Comparison of ENCODE assay signal across 2 cellular contexts in the genomic region with DNA sequence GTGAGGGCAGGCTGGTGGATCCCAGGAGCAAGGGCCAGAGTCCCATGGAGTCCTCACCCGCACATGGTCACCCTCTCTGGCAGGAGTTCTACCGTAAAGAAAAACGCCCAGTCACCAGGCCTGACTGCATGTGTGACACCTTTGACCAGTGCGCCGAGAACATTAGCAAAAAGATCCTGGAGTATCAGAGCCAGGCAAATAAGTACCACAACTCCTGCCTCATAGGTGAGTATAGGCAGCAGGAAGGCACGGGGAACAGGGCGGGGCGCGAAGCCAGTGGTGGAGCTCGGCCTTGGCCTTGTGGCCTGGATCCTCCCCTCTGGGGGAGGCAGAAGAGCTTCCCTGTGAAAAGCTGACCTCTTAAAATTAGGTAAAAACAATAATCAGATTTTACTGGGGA.
TF ChIP-seq lines count a peak whose summit lies in the region.

No MANE protein-coding gene starts in this region.

TF ChIP-seq in IMR-90, 13 proteins besides CTCF, POLR2A, EP300 and RAD21:
- TF ChIP-seq, protein P1, sequence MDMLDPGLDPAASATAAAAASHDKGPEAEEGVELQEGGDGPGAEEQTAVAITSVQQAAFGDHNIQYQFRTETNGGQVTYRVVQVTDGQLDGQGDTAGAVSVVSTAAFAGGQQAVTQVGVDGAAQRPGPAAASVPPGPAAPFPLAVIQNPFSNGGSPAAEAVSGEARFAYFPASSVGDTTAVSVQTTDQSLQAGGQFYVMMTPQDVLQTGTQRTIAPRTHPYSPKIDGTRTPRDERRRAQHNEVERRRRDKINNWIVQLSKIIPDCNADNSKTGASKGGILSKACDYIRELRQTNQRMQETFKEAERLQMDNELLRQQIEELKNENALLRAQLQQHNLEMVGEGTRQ (IDR thresholded peaks at IDR 0.05; ENCODE audit: low read depth, low read length): no peak
- TF ChIP-seq CEBPB (IDR thresholded peaks at IDR 0.05; ENCODE audit: low read depth, low read length) (no peak), RCOR1 (IDR thresholded peaks at IDR 0.05; ENCODE audit: insufficient replicate concordance, low read length) (no peak), MAZ (IDR thresholded peaks at IDR 0.05; ENCODE audit: borderline replicate concordance, low read depth, low read length) (no peak), MXI1 (IDR thresholded peaks at IDR 0.05; ENCODE audit: borderline replicate concordance, low read depth, low read length) (no peak), SMC3 (IDR thresholded peaks at IDR 0.05; ENCODE audit: low read depth, low read length) (no peak), NFE2L2 (IDR thresholded peaks at IDR 0.05; ENCODE audit: low read depth, low read length) (no peak), RFX5 (IDR thresholded peaks at IDR 0.05; ENCODE audit: low read depth, low read length) (no peak), MAFK (IDR thresholded peaks at IDR 0.05; ENCODE audit: low read depth, low read length) (no peak), BHLHE40 (IDR thresholded peaks at IDR 0.05; ENCODE audit: low read depth, low read length) (no peak), CHD1 (IDR thresholded peaks at IDR 0.05; ENCODE audit: low read depth, low read length) (no peak), FOS (IDR thresholded peaks at IDR 0.05; ENCODE audit: low read depth, low read length) (no peak)
- TF ChIP-seq, protein P2, sequence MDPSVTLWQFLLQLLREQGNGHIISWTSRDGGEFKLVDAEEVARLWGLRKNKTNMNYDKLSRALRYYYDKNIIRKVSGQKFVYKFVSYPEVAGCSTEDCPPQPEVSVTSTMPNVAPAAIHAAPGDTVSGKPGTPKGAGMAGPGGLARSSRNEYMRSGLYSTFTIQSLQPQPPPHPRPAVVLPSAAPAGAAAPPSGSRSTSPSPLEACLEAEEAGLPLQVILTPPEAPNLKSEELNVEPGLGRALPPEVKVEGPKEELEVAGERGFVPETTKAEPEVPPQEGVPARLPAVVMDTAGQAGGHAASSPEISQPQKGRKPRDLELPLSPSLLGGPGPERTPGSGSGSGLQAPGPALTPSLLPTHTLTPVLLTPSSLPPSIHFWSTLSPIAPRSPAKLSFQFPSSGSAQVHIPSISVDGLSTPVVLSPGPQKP (IDR thresholded peaks at IDR 0.05; ENCODE audit: borderline replicate concordance, low read depth, low read length): no peak

TF ChIP-seq in GM12878, 131 proteins besides CTCF, POLR2A, EP300 and RAD21:
- TF ChIP-seq FOS (IDR thresholded peaks at IDR 0.05; ENCODE audit: borderline replicate concordance, extremely low read depth, insufficient read length) (no peak), SREBF1 (IDR thresholded peaks at IDR 0.05; ENCODE audit: low read length) (no peak), SUZ12 (IDR thresholded peaks at IDR 0.05; ENCODE audit: unreplicated experiment) (no peak), IRF4 (IDR thresholded peaks at IDR 0.05; ENCODE audit: low read depth, low read length) (no peak), PAX5 (IDR thresholded peaks at IDR 0.05; ENCODE audit: borderline replicate concordance, low read depth, low read length) (no peak), NR2F1 (conservative IDR thresholded peaks at IDR 0.05) (no peak), ZNF24 (IDR thresholded peaks at IDR 0.05) (no peak), IKZF1 (conservative IDR thresholded peaks at IDR 0.05) (no peak), KLF5 (IDR thresholded peaks at IDR 0.05; ENCODE audit: partially characterized antibody) (no peak), HCFC1 (IDR thresholded peaks at IDR 0.05; ENCODE audit: low read length) (no peak), NR2C2 (IDR thresholded peaks at IDR 0.05; ENCODE audit: borderline replicate concordance, control insufficient read depth, insufficient read length, low read depth) (no peak), RFX5 (IDR thresholded peaks at IDR 0.05; ENCODE audit: low read depth, low read length) (no peak), ESRRA (IDR thresholded peaks at IDR 0.05; ENCODE audit: low read length) (no peak), GABPA (IDR thresholded peaks at IDR 0.05; ENCODE audit: low read depth) (no peak), HDAC6 (IDR thresholded peaks at IDR 0.05; ENCODE audit: unreplicated experiment) (no peak), ETV6 (conservative IDR thresholded peaks at IDR 0.05 in 1 of 2, IDR thresholded peaks at IDR 0.05 in 1 of 2; ENCODE audit: borderline replicate concordance in 1 of 2, low read depth in 1 of 2) (no peak)
- TF ChIP-seq, protein P3, sequence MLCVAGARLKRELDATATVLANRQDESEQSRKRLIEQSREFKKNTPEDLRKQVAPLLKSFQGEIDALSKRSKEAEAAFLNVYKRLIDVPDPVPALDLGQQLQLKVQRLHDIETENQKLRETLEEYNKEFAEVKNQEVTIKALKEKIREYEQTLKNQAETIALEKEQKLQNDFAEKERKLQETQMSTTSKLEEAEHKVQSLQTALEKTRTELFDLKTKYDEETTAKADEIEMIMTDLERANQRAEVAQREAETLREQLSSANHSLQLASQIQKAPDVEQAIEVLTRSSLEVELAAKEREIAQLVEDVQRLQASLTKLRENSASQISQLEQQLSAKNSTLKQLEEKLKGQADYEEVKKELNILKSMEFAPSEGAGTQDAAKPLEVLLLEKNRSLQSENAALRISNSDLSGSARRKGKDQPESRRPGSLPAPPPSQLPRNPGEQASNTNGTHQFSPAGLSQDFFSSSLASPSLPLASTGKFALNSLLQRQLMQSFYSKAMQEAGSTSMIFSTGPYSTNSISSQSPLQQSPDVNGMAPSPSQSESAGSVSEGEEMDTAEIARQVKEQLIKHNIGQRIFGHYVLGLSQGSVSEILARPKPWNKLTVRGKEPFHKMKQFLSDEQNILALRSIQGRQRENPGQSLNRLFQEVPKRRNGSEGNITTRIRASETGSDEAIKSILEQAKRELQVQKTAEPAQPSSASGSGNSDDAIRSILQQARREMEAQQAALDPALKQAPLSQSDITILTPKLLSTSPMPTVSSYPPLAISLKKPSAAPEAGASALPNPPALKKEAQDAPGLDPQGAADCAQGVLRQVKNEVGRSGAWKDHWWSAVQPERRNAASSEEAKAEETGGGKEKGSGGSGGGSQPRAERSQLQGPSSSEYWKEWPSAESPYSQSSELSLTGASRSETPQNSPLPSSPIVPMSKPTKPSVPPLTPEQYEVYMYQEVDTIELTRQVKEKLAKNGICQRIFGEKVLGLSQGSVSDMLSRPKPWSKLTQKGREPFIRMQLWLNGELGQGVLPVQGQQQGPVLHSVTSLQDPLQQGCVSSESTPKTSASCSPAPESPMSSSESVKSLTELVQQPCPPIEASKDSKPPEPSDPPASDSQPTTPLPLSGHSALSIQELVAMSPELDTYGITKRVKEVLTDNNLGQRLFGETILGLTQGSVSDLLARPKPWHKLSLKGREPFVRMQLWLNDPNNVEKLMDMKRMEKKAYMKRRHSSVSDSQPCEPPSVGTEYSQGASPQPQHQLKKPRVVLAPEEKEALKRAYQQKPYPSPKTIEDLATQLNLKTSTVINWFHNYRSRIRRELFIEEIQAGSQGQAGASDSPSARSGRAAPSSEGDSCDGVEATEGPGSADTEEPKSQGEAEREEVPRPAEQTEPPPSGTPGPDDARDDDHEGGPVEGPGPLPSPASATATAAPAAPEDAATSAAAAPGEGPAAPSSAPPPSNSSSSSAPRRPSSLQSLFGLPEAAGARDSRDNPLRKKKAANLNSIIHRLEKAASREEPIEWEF (IDR thresholded peaks at IDR 0.05; ENCODE audit: insufficient replicate concordance, low read depth, low read length): no peak
- TF ChIP-seq, protein P4, sequence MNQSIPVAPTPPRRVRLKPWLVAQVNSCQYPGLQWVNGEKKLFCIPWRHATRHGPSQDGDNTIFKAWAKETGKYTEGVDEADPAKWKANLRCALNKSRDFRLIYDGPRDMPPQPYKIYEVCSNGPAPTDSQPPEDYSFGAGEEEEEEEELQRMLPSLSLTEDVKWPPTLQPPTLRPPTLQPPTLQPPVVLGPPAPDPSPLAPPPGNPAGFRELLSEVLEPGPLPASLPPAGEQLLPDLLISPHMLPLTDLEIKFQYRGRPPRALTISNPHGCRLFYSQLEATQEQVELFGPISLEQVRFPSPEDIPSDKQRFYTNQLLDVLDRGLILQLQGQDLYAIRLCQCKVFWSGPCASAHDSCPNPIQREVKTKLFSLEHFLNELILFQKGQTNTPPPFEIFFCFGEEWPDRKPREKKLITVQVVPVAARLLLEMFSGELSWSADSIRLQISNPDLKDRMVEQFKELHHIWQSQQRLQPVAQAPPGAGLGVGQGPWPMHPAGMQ (IDR thresholded peaks at IDR 0.05; ENCODE audit: borderline replicate concordance): no peak
